In the genomic region with DNA sequence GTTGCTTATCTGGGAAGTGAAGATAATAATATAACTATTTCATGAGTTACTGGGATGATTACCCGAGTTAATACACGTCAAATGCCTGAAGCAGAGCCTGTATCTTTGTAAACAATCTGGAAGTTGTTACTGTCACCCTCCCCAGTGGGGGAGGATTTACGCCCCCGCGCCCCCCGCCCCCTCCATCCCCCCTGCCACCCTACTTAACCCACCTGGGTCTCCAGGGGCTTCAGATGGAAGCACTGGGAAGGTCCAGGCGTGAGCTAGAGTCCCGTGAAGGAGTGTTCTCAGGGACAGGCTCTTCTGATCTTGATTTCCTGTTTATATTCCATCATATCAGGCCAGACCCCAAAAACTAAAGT, we compare ENCODE assay signal across 8 cellular contexts. TPM values are rescaled to one million over a fixed set of nuclear protein-coding genes. Genes with fewer than 3 reads are reported as not detected.
DNase-seq lines count a peak whose midpoint lies in the region; ATAC-seq and TF ChIP-seq lines count a peak whose summit lies in the region.

No MANE protein-coding gene starts in this region.

- H3K4me2 ChIP-seq in DND-41 (ENCODE audit: insufficient read depth, low read length) = peak overlapping the region; percentile 91
- peak overlapping the region; percentile 93 for H3K4me2 ChIP-seq in OCI-LY1 (ENCODE audit: low read length)
- H3K4me2 ChIP-seq in parathyroid adenoma (ENCODE audit: low read length) = peak overlapping the region; percentile 70

- DNase-seq in DND-41 (no peak), endothelial cell (ENCODE audit: low spot score) (no peak), GM13977 (ENCODE audit: low spot score) (no peak), Kasumi-1 (lab: John Stamatoyannopoulos, UW) (no peak), GM19240 (ENCODE audit: insufficient read length, low spot score) (no peak)

- H3K4me3 Mint-ChIP-seq in endothelial cell (ENCODE audit: unreplicated experiment) = peak overlapping the region; percentile 90

- TF ChIP-seq CTCF in DND-41 (IDR thresholded peaks at IDR 0.05; ENCODE audit: borderline replicate concordance, extremely low read depth, low read length, poor library complexity, severe bottlenecking) = no peak
- TF ChIP-seq CTCF in OCI-LY1 (IDR thresholded peaks at IDR 0.05; ENCODE audit: low read length) = no peak
- no peak for TF ChIP-seq CTCF in endothelial cell (IDR thresholded peaks at IDR 0.05; ENCODE audit: unreplicated experiment)
- TF ChIP-seq CTCF in parathyroid adenoma (IDR thresholded peaks at IDR 0.05) = no peak
- TF ChIP-seq CTCF in GM13977 (IDR thresholded peaks at IDR 0.05; ENCODE audit: extremely low read depth, insufficient read depth, missing control alignments) = no peak

- H3K9me2 ChIP-seq in OCI-LY1 (ENCODE audit: low read depth, low read length) = no peaks in the 10 kb centered on the region

- peak overlapping the region; percentile 73 for H3K27ac ChIP-seq in DND-41 (ENCODE audit: low read length)
- H3K27ac ChIP-seq in OCI-LY1 (ENCODE audit: low read depth, low read length, poor library complexity, severe bottlenecking) = peak overlapping the region; percentile 52
- peak overlapping the region; percentile 78 for H3K27ac ChIP-seq in parathyroid adenoma

- in situ Hi-C loops in GM13977 (cut with MboI; ENCODE audit: low pct_unique_long_range_greater_than_20kb, low sequenced_read_pairs, unreplicated experiment) = no loop called here

- H3K4me1 Mint-ChIP-seq in endothelial cell (ENCODE audit: unreplicated experiment) = peaks cover 12% of the 10 kb centered on the region

- H3K36me3 Mint-ChIP-seq in endothelial cell (ENCODE audit: low read depth, unreplicated experiment) = peaks cover 8% of the 10 kb centered on the region

- peaks cover 27% of the 10 kb centered on the region for H4K20me1 ChIP-seq in DND-41 (ENCODE audit: insufficient read depth, low read length)
- no peaks in the 10 kb centered on the region for H4K20me1 ChIP-seq in OCI-LY1 (ENCODE audit: insufficient read depth, low read length)

- H3K27me3 ChIP-seq in DND-41 (ENCODE audit: insufficient read depth, low read length, poor library complexity) (no peaks in the 10 kb centered on the region), OCI-LY1 (ENCODE audit: insufficient read depth, low read length) (no peaks in the 10 kb centered on the region), parathyroid adenoma (ENCODE audit: control insufficient read depth, insufficient read depth, low read length) (no peaks in the 10 kb centered on the region)

- peaks cover 43% of the 10 kb centered on the region for H3K4me1 ChIP-seq in DND-41 (ENCODE audit: insufficient read depth, low read length)
- peaks cover 29% of the 10 kb centered on the region for H3K4me1 ChIP-seq in OCI-LY1 (ENCODE audit: insufficient read depth, low read length, severe bottlenecking)
- H3K4me1 ChIP-seq in parathyroid adenoma = no peaks in the 10 kb centered on the region

- H3K9me3 ChIP-seq in DND-41 (ENCODE audit: insufficient read depth, low read length, severe bottlenecking) (no peaks in the 10 kb centered on the region), OCI-LY1 (ENCODE audit: low read length) (no peaks in the 10 kb centered on the region), parathyroid adenoma (ENCODE audit: control insufficient read depth, low read length) (no peaks in the 10 kb centered on the region)

- H3K4me3 ChIP-seq in DND-41 (ENCODE audit: low read depth in 1 of 2, low read length in 2 of 2) (peak overlapping the region; percentile 98 to 100; a peak in 3 of 4 replicates), OCI-LY1 (ENCODE audit: low read depth, low read length, poor library complexity, severe bottlenecking) (peak overlapping the region; percentile 100), parathyroid adenoma (ENCODE audit: low read depth, low read length) (peak overlapping the region; percentile 84)

- H3K9me3 Mint-ChIP-seq in endothelial cell (ENCODE audit: unreplicated experiment) = no peaks in the 10 kb centered on the region

- peak overlapping the region; percentile 86 for H2AFZ ChIP-seq in DND-41 (ENCODE audit: low read depth, low read length)
- peak overlapping the region; percentile 90; the same call in 1 of the 2 replicates for H2AFZ ChIP-seq in OCI-LY1 (ENCODE audit: low read length)
- H2AFZ ChIP-seq in parathyroid adenoma = peak overlapping the region; percentile 99

- no peak overlapping the region for H3K27ac Mint-ChIP-seq in endothelial cell (ENCODE audit: unreplicated experiment)

- ATAC-seq in DND-41 (ENCODE audit: insufficient read depth, low read depth) = no peak
- no peak for ATAC-seq in GM21619 (IDR thresholded peaks at IDR 0.05; ENCODE audit: unreplicated experiment)

- peaks cover 2% of the 10 kb centered on the region for H3K27me3 Mint-ChIP-seq in endothelial cell (ENCODE audit: unreplicated experiment)

- H3K9ac ChIP-seq in DND-41 (ENCODE audit: low read depth, low read length) = peak overlapping the region; percentile 82
- peak overlapping the region; percentile 90 for H3K9ac ChIP-seq in OCI-LY1 (ENCODE audit: low read length)
- peak overlapping the region; percentile 38 for H3K9ac ChIP-seq in parathyroid adenoma

- H3K36me3 ChIP-seq in DND-41 (ENCODE audit: insufficient read depth, low read length) (peaks cover 19% of the 10 kb centered on the region), OCI-LY1 (ENCODE audit: insufficient read depth, low read length) (peaks cover 18% of the 10 kb centered on the region), parathyroid adenoma (ENCODE audit: control insufficient read depth, insufficient read depth, low read length) (no peaks in the 10 kb centered on the region)

- H3F3A ChIP-seq in OCI-LY1 (ENCODE audit: insufficient read depth, low read length) = no peaks in the 10 kb centered on the region

- peaks cover 43% of the 10 kb centered on the region for H3K79me2 ChIP-seq in DND-41 (ENCODE audit: insufficient read depth, low read length)
- H3K79me2 ChIP-seq in OCI-LY1 (ENCODE audit: insufficient read depth, low read length) = peaks cover 34% of the 10 kb centered on the region
- no peaks in the 10 kb centered on the region for H3K79me2 ChIP-seq in parathyroid adenoma

RNA-seq across cellular contexts. Expression of gene PPA1, which starts 0.7 kb away (rescaled TPM):
- total RNA-seq in endothelial cell (ENCODE audit: unreplicated experiment) = 56.3 TPM

RNA-seq across cellular contexts. Expression of gene NPFFR1, which starts 49.9 kb away (rescaled TPM):
- total RNA-seq in endothelial cell (ENCODE audit: unreplicated experiment) = not detected

Comparison
In these comparisons a context has a peak if more than half of its experiments do, and no peak if none do; other contexts are left out.
1. H3K9ac ChIP-seq: peak in every context shown above with its lines; median percentile 90 in OCI-LY1; 82 in DND-41; 38 in parathyroid adenoma.